8 cellular contexts compared by ENCODE assay signal in the genomic region with DNA sequence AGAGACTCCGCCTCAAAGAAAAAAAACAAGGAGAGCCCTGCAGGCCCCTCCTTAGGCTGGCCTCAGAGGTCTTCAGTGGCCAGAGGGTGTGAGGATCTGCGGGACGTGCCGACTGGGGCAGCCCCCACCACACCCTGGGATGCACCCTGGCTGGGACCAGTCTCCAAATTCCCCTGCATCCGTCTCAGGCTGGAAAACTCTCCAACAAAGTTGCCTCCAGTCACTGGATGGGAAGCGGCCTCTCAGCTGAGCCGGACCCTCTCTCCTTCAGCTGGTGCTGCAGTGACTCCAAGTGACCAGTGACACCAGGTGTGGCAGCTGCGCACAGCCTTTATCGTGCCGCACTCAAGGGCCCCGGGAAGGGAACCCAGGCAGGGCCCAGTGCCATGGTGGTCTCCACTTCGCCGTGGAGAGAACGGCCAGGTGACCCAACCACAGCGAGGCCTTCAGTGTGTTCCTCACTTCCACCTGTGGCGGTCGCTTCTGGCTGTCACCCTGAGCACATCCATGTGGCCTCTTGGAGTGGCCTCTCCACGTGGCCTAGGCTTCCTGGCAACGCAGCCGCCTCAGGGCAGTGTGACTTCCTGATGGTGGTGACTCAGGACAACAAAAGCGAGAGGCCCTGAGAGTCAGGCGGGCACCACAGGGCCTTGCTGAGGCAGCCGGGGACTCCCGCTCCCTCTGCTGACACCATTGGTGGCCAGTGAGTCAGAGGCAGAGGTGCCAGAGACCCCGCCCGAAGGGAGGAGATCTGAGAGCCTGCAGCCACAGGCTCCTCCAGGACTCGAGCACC. TPM values are rescaled to one million over a fixed set of nuclear protein-coding genes. Genes with fewer than 3 reads are reported as not detected.
DNase-seq lines count a peak whose midpoint lies in the region; ATAC-seq lines count a peak whose summit lies in the region.

No MANE protein-coding gene starts in this region.

- H3K9me3 Mint-ChIP-seq in activated T-cell treated with anti-CD3 and anti-CD28 coated beads, Interleukin-2, amount 50 U/mL, for 24 hours, result peaks cover 5% of the 10 kb centered on the region

- peaks cover 42% of the 10 kb centered on the region for H3K4me1 Mint-ChIP-seq in activated T-cell treated with anti-CD3 and anti-CD28 coated beads, Interleukin-2, amount 50 U/mL, for 24 hours (ENCODE audit: low read depth)

- H3K4me3 Mint-ChIP-seq in activated T-cell treated with anti-CD3 and anti-CD28 coated beads, Interleukin-2, amount 50 U/mL, for 24 hours, result no peak overlapping the region

- peaks cover 46% of the 10 kb centered on the region for H3K36me3 Mint-ChIP-seq in activated T-cell treated with anti-CD3 and anti-CD28 coated beads, Interleukin-2, amount 50 U/mL, for 24 hours (ENCODE audit: low read depth)

- peak; percentile 63 for DNase-seq in Right ventricle myocardium superior
- DNase-seq in cardiac septum (ENCODE audit: low spot score), result no peak
- DNase-seq in activated T-cell treated with anti-CD3 and anti-CD28 coated beads, Interleukin-2, amount 50 U/mL, for 24 hours, result peak; percentile 81
- DNase-seq in hepatic stellate cell (ENCODE audit: low spot score), result peak; percentile 48
- DNase-seq in stimulated activated CD8-positive, alpha-beta memory T cell treated with anti-CD3 and anti-CD28 coated beads, Interleukin-7, amount 100 ng/mL, for 24 hours (ENCODE audit: low read depth), result peak; percentile 45
- DNase-seq in midbrain (lab: John Stamatoyannopoulos, UW), result no peak
- no peak for DNase-seq in kidney glomerular epithelial cell (lab: John Stamatoyannopoulos, UW)

- ATAC-seq in Right ventricle myocardium superior (ENCODE audit: poor library complexity), result peak; percentile 62
- ATAC-seq in HG02798 (IDR thresholded peaks at IDR 0.05; ENCODE audit: poor library complexity, unreplicated experiment), result no peak

- H3K27ac Mint-ChIP-seq in activated T-cell treated with anti-CD3 and anti-CD28 coated beads, Interleukin-2, amount 50 U/mL, for 24 hours, result peak overlapping the region; percentile 93

- intact Hi-C loops in Right ventricle myocardium superior (cut with DNase I) (no loop called here), cardiac septum (cut with DNase I) (no loop called here)

- H3K27me3 Mint-ChIP-seq in activated T-cell treated with anti-CD3 and anti-CD28 coated beads, Interleukin-2, amount 50 U/mL, for 24 hours, result no peaks in the 10 kb centered on the region

RNA-seq across cellular contexts. Expression of gene CAMSAP1, which starts 19.3 kb away (rescaled TPM):
- total RNA-seq in Right ventricle myocardium superior (18.3 TPM), cardiac septum (25.5 TPM)

RNA-seq across cellular contexts. Expression of gene UBAC1, which starts 34.6 kb away (rescaled TPM):
- total RNA-seq in Right ventricle myocardium superior, result 107 TPM
- 90.3 TPM for total RNA-seq in cardiac septum

Comparison
In these comparisons a context has a peak if more than half of its experiments do, and no peak if none do; other contexts are left out.
1. DNase-seq: peak in Right ventricle myocardium superior (single experiment), activated T-cell treated with anti-CD3 and anti-CD28 coated beads, Interleukin-2, amount 50 U/mL, for 24 hours (single experiment), hepatic stellate cell (single experiment) and stimulated activated CD8-positive, alpha-beta memory T cell treated with anti-CD3 and anti-CD28 coated beads, Interleukin-7, amount 100 ng/mL, for 24 hours (single experiment); none in cardiac septum (single experiment), midbrain (single experiment) and kidney glomerular epithelial cell (single experiment).